ENCODE assay signal across 20 cellular contexts in the genomic region with DNA sequence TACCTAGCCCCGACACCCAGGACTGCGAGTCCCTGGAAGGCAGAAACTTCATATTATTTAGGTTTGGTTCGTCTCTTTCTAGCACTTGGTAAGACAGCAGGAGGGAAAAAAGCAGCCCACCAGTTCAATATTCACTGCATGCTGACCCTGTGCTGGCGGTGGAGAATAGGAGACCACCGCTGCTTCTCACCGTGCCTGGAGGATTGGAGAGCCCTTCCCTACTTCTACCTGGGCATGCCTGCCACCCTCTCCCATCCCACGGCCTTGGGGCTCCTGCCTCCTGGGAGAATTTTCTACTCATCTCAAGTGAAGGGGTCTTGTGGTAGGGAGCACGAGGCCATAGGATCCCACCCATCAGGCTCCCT. TPM values are rescaled to one million over a fixed set of nuclear protein-coding genes. Genes with fewer than 3 reads are reported as not detected.
A peak's percentile ranks its signal among the peaks of the same experiment; 100 is the strongest.
DNase-seq lines count a peak whose midpoint lies in the region; ATAC-seq, FAIRE-seq and TF ChIP-seq lines count a peak whose summit lies in the region.
"Had no signal": no experiment of that assay in that cellular context is flagged by ENCODE, and none has a peak within 500 bp of the region (broad histone marks: within the 10 kb centered on the region; RNA-seq: fewer than 3 reads in every experiment).

No MANE protein-coding gene starts in this region.

- H3K9me3 Mint-ChIP-seq in activated T-helper 2 cell treated with anti-CD3 and anti-CD28 coated beads, Interferon-gamma antibody, Interleukin-2, Interleukin-4, amounts not matched to agents 10 μg/mL and 5 μg/mL and 100 μg/mL, durations not matched to agents 14 hours and 24 hours and 36 hours: no peaks in the 10 kb centered on the region

- TF ChIP-seq CTCF in cardiac muscle cell (IDR thresholded peaks at IDR 0.05; ENCODE audit: low read depth, low read length) (no peak), K562 (IDR thresholded peaks at IDR 0.05 in 2 of 3, conservative IDR thresholded peaks at IDR 0.05 in 1 of 3; ENCODE audit: insufficient read depth in 2 of 3, low read depth in 1 of 3, low read length in 3 of 3) (no peak), lung (IDR thresholded peaks at IDR 0.05; ENCODE audit: control extremely low read depth, extremely low read depth) (no peak), tibial nerve (IDR thresholded peaks at IDR 0.05) (no peak), brain microvascular endothelial cell (IDR thresholded peaks at IDR 0.05; ENCODE audit: low read depth, low read length, missing control alignments) (no peak)

- H3K27me3 ChIP-seq in cardiac muscle cell (no peaks in the 10 kb centered on the region), K562 (ENCODE audit: control insufficient read depth in 2 of 2, insufficient read depth in 2 of 2, low read length in 2 of 2) (no peaks in the 10 kb centered on the region), lung (ENCODE audit: control insufficient read depth, insufficient read depth) (no peaks in the 10 kb centered on the region), tibial nerve (no peaks in the 10 kb centered on the region), brain microvascular endothelial cell (replicated peaks) (no peaks in the 10 kb centered on the region)

- 81% methylated on average over 8 of the region's 8 CpGs for WGBS in K562 (ENCODE audit: insufficient coverage, low coverage, missing lambda C conversion rate)
- 96 to 97% methylated on average over 8 of the region's 8 CpGs for WGBS in lung, 2 donors
- WGBS in tibial nerve, 2 donors: 90 to 91% methylated on average over 8 of the region's 8 CpGs

- no TSS peak for BruUV-seq in K562 (replicated peaks; lab: Mats Ljungman, UMichigan)

- H3K36me3 ChIP-seq in cardiac muscle cell: peaks cover 22% of the 10 kb centered on the region
- peaks cover 54% of the 10 kb centered on the region for H3K36me3 ChIP-seq in K562 (ENCODE audit: control insufficient read depth, insufficient read depth, low read length)
- peaks cover 0 to 33% of the 10 kb centered on the region in 2 donors for H3K36me3 ChIP-seq in lung (ENCODE audit: control insufficient read depth in 2 of 2, insufficient read depth in 2 of 2, low read length in 2 of 2)
- peaks cover 0 to 45% (median 14%) of the 10 kb centered on the region in 3 donors for H3K36me3 ChIP-seq in tibial nerve
- peaks cover 5% of the 10 kb centered on the region for H3K36me3 ChIP-seq in brain microvascular endothelial cell (replicated peaks)

- no peaks in the 10 kb centered on the region for H3K27me3 Mint-ChIP-seq in activated T-helper 2 cell treated with anti-CD3 and anti-CD28 coated beads, Interferon-gamma antibody, Interleukin-2, Interleukin-4, amounts not matched to agents 10 μg/mL and 5 μg/mL and 100 μg/mL, durations not matched to agents 14 hours and 24 hours and 36 hours (ENCODE audit: low read depth)

- no peak overlapping the region for H2AFZ ChIP-seq in K562 (ENCODE audit: low read depth, low read length)

- H3K79me2 ChIP-seq in K562 (ENCODE audit: control insufficient read depth, insufficient read depth, low read length): peaks cover 81% of the 10 kb centered on the region

- H3K9ac ChIP-seq in K562 (ENCODE audit: insufficient read depth in 1 of 2, low read depth in 2 of 2, low read length in 2 of 2): peak overlapping the region; percentile 71 to 89

- H3K4me3 ChIP-seq in cardiac muscle cell (no peak overlapping the region), K562 (peak overlapping the region; percentile 81; the same call in 1 of the 2 replicates), lung (no peak overlapping the region), tibial nerve (no peak overlapping the region), brain microvascular endothelial cell (ENCODE audit: low read depth, low read length) (no peak overlapping the region)
- H3K4me3 ChIP-seq: GM12878 had no signal

- peak overlapping the region; percentile 92 for H3K4me2 ChIP-seq in K562 (ENCODE audit: insufficient read depth, low read length)

- TF ChIP-seq EP300 in K562 (IDR thresholded peaks at IDR 0.05; ENCODE audit: low read length): no peak
- no peak for TF ChIP-seq EP300 in tibial nerve (IDR thresholded peaks at IDR 0.05)

- H3K9me3 ChIP-seq in cardiac muscle cell (ENCODE audit: low read depth): no peaks in the 10 kb centered on the region
- H3K9me3 ChIP-seq in K562 (replicated peaks; ENCODE audit: control insufficient read depth, insufficient read depth, low read depth, low read length): no peaks in the 10 kb centered on the region
- H3K9me3 ChIP-seq in lung (ENCODE audit: control insufficient read depth in 2 of 2, insufficient read depth in 1 of 2, low read length in 1 of 2): peaks cover 0 to 6% of the 10 kb centered on the region in 2 donors
- H3K9me3 ChIP-seq in tibial nerve: no peaks in the 10 kb centered on the region

- no peak for TF ChIP-seq RAD21 in K562 (CRISPR knock-in tag; conservative IDR thresholded peaks at IDR 0.05 in 1 of 2, IDR thresholded peaks at IDR 0.05 in 1 of 2)

- H3K4me1 ChIP-seq in cardiac muscle cell (ENCODE audit: low read depth) (peaks cover 19% of the 10 kb centered on the region), K562 (replicated peaks in 1 of 2; ENCODE audit: control insufficient read depth in 2 of 2, insufficient read depth in 2 of 2, low read length in 2 of 2) (peaks cover 70 to 72% of the 10 kb centered on the region in 2 experiments), lung (ENCODE audit: control insufficient read depth in 2 of 2, insufficient read depth in 2 of 2, low read length in 2 of 2) (peaks cover 5 to 13% of the 10 kb centered on the region in 2 donors), tibial nerve (peaks cover 0 to 93% (median 33%) of the 10 kb centered on the region in 4 donors)

- ATAC-seq in left ventricle myocardium superior (no peak), K562 (no peak), lung (ENCODE audit: insufficient read depth, low FRiP score) (no peak)
- ATAC-seq: GM12878, Panc1 had no signal

- CTCF ChIA-PET in K562 (lab: Yijun Ruan, JAX; ENCODE audit: low intra/inter-chr PET ratio): no interaction called here

- DNase-seq in cardiac muscle cell (ENCODE audit: low read depth in 1 of 2, low spot score in 1 of 2) (no peak), left ventricle myocardium superior (no peak), K562 (ENCODE audit: extremely low read depth in 1 of 4, low spot score in 3 of 4) (no peak), lung (ENCODE audit: low spot score) (no peak), tibial nerve (ENCODE audit: low spot score in 2 of 2) (no peak), erythroblast (lab: John Stamatoyannopoulos, UW) (no peak), brain microvascular endothelial cell (no peak)
- no peak for DNase-seq in activated T-helper 2 cell treated with anti-CD3 and anti-CD28 coated beads, Interferon-gamma antibody, Interleukin-2, Interleukin-4, amounts not matched to agents 10 μg/mL and 5 μg/mL and 100 μg/mL, durations not matched to agents 14 hours and 24 hours and 36 hours (ENCODE audit: low spot score)
- DNase-seq: 8988T, GDM1, KG1, NCI-H1048, NCI-H1436 treated with DMSO at 0.1 percent for 48 hours, NCI-H2081, NCI-H510A, NCI-H82, SHP77 had no signal

- H3K27ac ChIP-seq in cardiac muscle cell: peak overlapping the region; percentile 19
- H3K27ac ChIP-seq in K562 (ENCODE audit: extremely low read depth, low read depth, low read length): peak overlapping the region; percentile 100
- H3K27ac ChIP-seq in lung (ENCODE audit: low read depth in 1 of 2, low read length in 1 of 2): peak overlapping the region; percentile 8 to 21
- peak overlapping the region in 3 of 4 donors; percentile 10 to 94 (median 46) for H3K27ac ChIP-seq in tibial nerve
- H3K27ac ChIP-seq in brain microvascular endothelial cell: no peak overlapping the region

- no peak overlapping the region for H3K27ac Mint-ChIP-seq in activated T-helper 2 cell treated with anti-CD3 and anti-CD28 coated beads, Interferon-gamma antibody, Interleukin-2, Interleukin-4, amounts not matched to agents 10 μg/mL and 5 μg/mL and 100 μg/mL, durations not matched to agents 14 hours and 24 hours and 36 hours

- intact Hi-C loops in left ventricle myocardium superior (cut with micrococcal nuclease) (no loop called here), K562 (cut with micrococcal nuclease) (loop anchor here (5.0 kb wide), 1 partner anchor 182 kb away; a partner anchor contains a TSS)
- intact Hi-C loops in activated T-helper 2 cell treated with anti-CD3 and anti-CD28 coated beads, Interferon-gamma antibody, Interleukin-2, Interleukin-4, amounts not matched to agents 10 μg/mL and 5 μg/mL and 100 μg/mL, durations not matched to agents 14 hours and 24 hours and 36 hours (cut with micrococcal nuclease): no loop called here

- H3K36me3 Mint-ChIP-seq in activated T-helper 2 cell treated with anti-CD3 and anti-CD28 coated beads, Interferon-gamma antibody, Interleukin-2, Interleukin-4, amounts not matched to agents 10 μg/mL and 5 μg/mL and 100 μg/mL, durations not matched to agents 14 hours and 24 hours and 36 hours (ENCODE audit: low read depth): peaks cover 40% of the 10 kb centered on the region

- no peaks in the 10 kb centered on the region for H3K9me1 ChIP-seq in K562 (ENCODE audit: control insufficient read depth, insufficient read depth, low read length)

- TF ChIP-seq POLR2A in K562 (conservative IDR thresholded peaks at IDR 0.05): no peak
- no peak for TF ChIP-seq POLR2A in tibial nerve (IDR thresholded peaks at IDR 0.05)
- no peak for TF ChIP-seq POLR2A in erythroblast (IDR thresholded peaks at IDR 0.05; ENCODE audit: low read length)

- POLR2A ChIA-PET in K562 (lab: Yijun Ruan, JAX): interaction anchor here (4.9 to 10.5 kb wide), 2 partner anchors 10 to 109 kb away, joined by 75 to 107 read pairs; no protein-coding TSS in a partner anchor

- peaks cover 28% of the 10 kb centered on the region for H3K4me1 Mint-ChIP-seq in activated T-helper 2 cell treated with anti-CD3 and anti-CD28 coated beads, Interferon-gamma antibody, Interleukin-2, Interleukin-4, amounts not matched to agents 10 μg/mL and 5 μg/mL and 100 μg/mL, durations not matched to agents 14 hours and 24 hours and 36 hours (ENCODE audit: low read depth)

- in situ Hi-C loops in K562 (cut with MboI) (no loop called here), brain microvascular endothelial cell (cut with HindIII; ENCODE audit: low pct_ligation_motif_present, low sequenced_read_pairs) (no loop called here)

- H3K4me3 Mint-ChIP-seq in activated T-helper 2 cell treated with anti-CD3 and anti-CD28 coated beads, Interferon-gamma antibody, Interleukin-2, Interleukin-4, amounts not matched to agents 10 μg/mL and 5 μg/mL and 100 μg/mL, durations not matched to agents 14 hours and 24 hours and 36 hours (ENCODE audit: low read depth): no peak overlapping the region

- H4K20me1 ChIP-seq in K562 (replicated peaks; ENCODE audit: control insufficient read depth, insufficient read depth, low read length): 0 out of 2 replicates have a peak, but pooled peaks cover 5% of the 10 kb centered on the region

- FAIRE-seq in K562 (lab: Jason Lieb, UNC): no peak
- FAIRE-seq: GM12878 had no signal

RNA-seq across cellular contexts. Expression of a gene that starts 5.4 kb away (rescaled TPM):
- total RNA-seq in cardiac muscle cell (54.7 and 64.0 TPM in 2 replicates), left ventricle myocardium superior (37.9 TPM), K562 (2014; rRNA removed) (77.9 and 94.5 TPM in 2 replicates), K562 (2014; rRNA removed; fragmentation: Illumina TruSeq; extraction: Trizol) (45.3 and 45.6 TPM in 2 replicates), K562 (2015; rRNA removed; fragmentation: Illumina TruSeq; extraction: Trizol) (65.4 and 66.1 TPM in 2 replicates), K562 (2021) (94.1 and 104 TPM in 2 replicates), lung (10 to 100 TPM; 34.0 to 61.4 TPM), tibial nerve (10 to 100 TPM; 61.2 to 93.9 (median 69.9) TPM)
- polyA plus RNA-seq in cardiac muscle cell (29.0 and 37.5 TPM in 2 replicates), K562 (2011; rRNA removed) (47.6 and 56.6 TPM in 2 replicates), K562 (2014; fragmentation: Illumina TruSeq; extraction: Trizol) (62.6 and 78.7 TPM in 2 replicates), K562 (2014; fragmentation: Nextera tagmentation; extraction: Ambion mirVana) (1 to 10 TPM; 5.0 to 5.4 TPM), K562 (2014; rRNA removed) (57.3 and 72.7 TPM in 2 replicates), lung (10 to 100 TPM; 20.6 to 26.1 TPM)
- total RNA-seq in K562 (2011; cell fraction: chromatin; rRNA removed; ENCODE audit: low replicate concordance): 242 and 493 TPM in 2 replicates
- total RNA-seq in K562 (2011; cell fraction: nucleolus; rRNA removed): 319 and 327 TPM in 2 replicates
- total RNA-seq in K562 (2011; cell fraction: nucleoplasm; rRNA removed): 296 TPM in 2 replicates
- polyA plus RNA-seq in K562 (2011; cell fraction: cytosol; rRNA removed): 49.3 and 67.6 TPM in 2 replicates
- 62.6 and 87.9 TPM in 2 replicates for polyA plus RNA-seq in K562 (2011; cell fraction: nucleus; rRNA removed)
- 59.9 and 109 TPM in 2 replicates for polyA plus RNA-seq in K562 (2012)
- 103 and 105 TPM in 2 replicates for polyA minus RNA-seq in K562 (2011; rRNA and poly(A)+ RNA removed)
- 72.6 and 84.0 TPM in 2 replicates for polyA minus RNA-seq in K562 (2011; cell fraction: cytosol; rRNA and poly(A)+ RNA removed)
- polyA minus RNA-seq in K562 (2011; cell fraction: nucleus; rRNA and poly(A)+ RNA removed): 87.4 and 136 TPM in 2 replicates
- 18.8 and 21.4 TPM in 2 replicates for total RNA-seq in activated T-helper 2 cell treated with anti-CD3 and anti-CD28 coated beads, Interferon-gamma antibody, Interleukin-2, Interleukin-4, amounts not matched to agents 10 μg/mL and 5 μg/mL and 100 μg/mL, durations not matched to agents 14 hours and 24 hours and 36 hours

RNA-seq across cellular contexts. Expression of a gene that starts 5.6 kb away (rescaled TPM):
- total RNA-seq in cardiac muscle cell (22.5 and 27.8 TPM in 2 replicates), left ventricle myocardium superior (15.4 TPM), K562 (2014; rRNA removed) (10.0 and 10.6 TPM in 2 replicates), K562 (2014; rRNA removed; fragmentation: Illumina TruSeq; extraction: Trizol) (11.4 TPM in 2 replicates), K562 (2015; rRNA removed; fragmentation: Illumina TruSeq; extraction: Trizol) (13.6 and 13.9 TPM in 2 replicates), K562 (2021) (21.8 and 22.5 TPM in 2 replicates), lung (10 to 100 TPM; 16.7 to 35.7 TPM), tibial nerve (10 to 100 TPM; 24.3 to 30.3 (median 25.6) TPM)
- polyA plus RNA-seq in cardiac muscle cell (15.8 and 31.8 TPM in 2 replicates), K562 (2011; rRNA removed) (13.6 and 22.6 TPM in 2 replicates), K562 (2014; fragmentation: Illumina TruSeq; extraction: Trizol) (18.3 and 20.9 TPM in 2 replicates), K562 (2014; fragmentation: Nextera tagmentation; extraction: Ambion mirVana) (1 to 10 TPM; 2.0 to 3.1 TPM), K562 (2014; rRNA removed) (21.5 and 23.1 TPM in 2 replicates), lung (10 to 100 TPM; 17.9 to 18.2 TPM)
- total RNA-seq in K562 (2011; cell fraction: chromatin; rRNA removed; ENCODE audit: low replicate concordance): 146 and 184 TPM in 2 replicates
- 89.9 and 94.4 TPM in 2 replicates for total RNA-seq in K562 (2011; cell fraction: nucleolus; rRNA removed)
- total RNA-seq in K562 (2011; cell fraction: nucleoplasm; rRNA removed): 121 and 143 TPM in 2 replicates
- 10.5 and 18.0 TPM in 2 replicates for polyA plus RNA-seq in K562 (2011; cell fraction: cytosol; rRNA removed)
- polyA plus RNA-seq in K562 (2011; cell fraction: nucleus; rRNA removed): 89.4 and 98.5 TPM in 2 replicates
- polyA plus RNA-seq in K562 (2012): 16.6 and 16.7 TPM in 2 replicates
- 19.0 and 22.2 TPM in 2 replicates for polyA minus RNA-seq in K562 (2011; rRNA and poly(A)+ RNA removed)
- polyA minus RNA-seq in K562 (2011; cell fraction: cytosol; rRNA and poly(A)+ RNA removed): 10.5 and 10.8 TPM in 2 replicates
- polyA minus RNA-seq in K562 (2011; cell fraction: nucleus; rRNA and poly(A)+ RNA removed): 18.2 and 38.1 TPM in 2 replicates
- 18.8 and 18.9 TPM in 2 replicates for total RNA-seq in activated T-helper 2 cell treated with anti-CD3 and anti-CD28 coated beads, Interferon-gamma antibody, Interleukin-2, Interleukin-4, amounts not matched to agents 10 μg/mL and 5 μg/mL and 100 μg/mL, durations not matched to agents 14 hours and 24 hours and 36 hours

RNA-seq across cellular contexts. Expression of a gene that starts 38.4 kb away (rescaled TPM):
- total RNA-seq in cardiac muscle cell: 0.14 and 1.4 TPM in 2 replicates
- polyA plus RNA-seq in cardiac muscle cell: 0.44 and 1.00 TPM in 2 replicates
- total RNA-seq in left ventricle myocardium superior: 2.1 TPM
- 2.8 and 5.6 TPM in 2 replicates for total RNA-seq in K562 (2011; cell fraction: chromatin; rRNA removed; ENCODE audit: low replicate concordance)
- 2.3 and 3.4 TPM in 2 replicates for total RNA-seq in K562 (2011; cell fraction: nucleolus; rRNA removed)
- total RNA-seq in K562 (2011; cell fraction: nucleoplasm; rRNA removed): 2.1 TPM in 2 replicates
- 0.37 and 0.73 TPM in 2 replicates for total RNA-seq in K562 (2014; rRNA removed)
- 0.10 and 0.29 TPM in 2 replicates for total RNA-seq in K562 (2014; rRNA removed; fragmentation: Illumina TruSeq; extraction: Trizol)
- 0.22 and 0.53 TPM in 2 replicates for total RNA-seq in K562 (2015; rRNA removed; fragmentation: Illumina TruSeq; extraction: Trizol)
- 0.82 and 1.2 TPM in 2 replicates for total RNA-seq in K562 (2021)
- 0.29 and 0.73 TPM in 2 replicates for polyA plus RNA-seq in K562 (2011; rRNA removed)
- polyA plus RNA-seq in K562 (2011; cell fraction: cytosol; rRNA removed): 0.31 and 0.53 TPM in 2 replicates
- 2.2 and 3.2 TPM in 2 replicates for polyA plus RNA-seq in K562 (2011; cell fraction: nucleus; rRNA removed)
- polyA plus RNA-seq in K562 (2012): 0.48 and 2.0 TPM in 2 replicates
- 0.29 and 0.31 TPM in 2 replicates for polyA plus RNA-seq in K562 (2014; fragmentation: Illumina TruSeq; extraction: Trizol)
- polyA plus RNA-seq in K562 (2014; fragmentation: Nextera tagmentation; extraction: Ambion mirVana): not detected
- 0.86 and 0.94 TPM in 2 replicates for polyA plus RNA-seq in K562 (2014; rRNA removed)
- 0.14 and 0.27 TPM in 2 replicates for polyA minus RNA-seq in K562 (2011; rRNA and poly(A)+ RNA removed)
- 0.38 and 0.91 TPM in 2 replicates for polyA minus RNA-seq in K562 (2011; cell fraction: cytosol; rRNA and poly(A)+ RNA removed)
- 0.78 and 0.81 TPM in 2 replicates for polyA minus RNA-seq in K562 (2011; cell fraction: nucleus; rRNA and poly(A)+ RNA removed)
- total RNA-seq in lung: 1 to 10 TPM in 1 of 2 donors, under 1 TPM in 1; 0.91 to 7.2 TPM
- polyA plus RNA-seq in lung: 10 to 100 TPM; 11.0 to 11.3 TPM
- 10 to 100 TPM in 1 of 4 donors, 1 to 10 TPM in 2, not detected in 1; 4.4 to 13.8 (median 5.1) TPM for total RNA-seq in tibial nerve
- total RNA-seq in activated T-helper 2 cell treated with anti-CD3 and anti-CD28 coated beads, Interferon-gamma antibody, Interleukin-2, Interleukin-4, amounts not matched to agents 10 μg/mL and 5 μg/mL and 100 μg/mL, durations not matched to agents 14 hours and 24 hours and 36 hours: not detected in 2 replicates
- polyA plus RNA-seq: GM12878 had no signal

RNA-seq across cellular contexts. Expression of a gene that starts 47.2 kb away (rescaled TPM):
- total RNA-seq in cardiac muscle cell: 57.5 and 331 TPM in 2 replicates
- polyA plus RNA-seq in cardiac muscle cell: 90.0 and 601 TPM in 2 replicates
- total RNA-seq in left ventricle myocardium superior: 5.5 TPM
- not detected in 2 replicates for total RNA-seq in K562 (2011; cell fraction: chromatin; rRNA removed; ENCODE audit: low replicate concordance)
- total RNA-seq in K562 (2011; cell fraction: nucleolus; rRNA removed): not detected in 2 replicates
- total RNA-seq in K562 (2011; cell fraction: nucleoplasm; rRNA removed): not detected in 2 replicates
- total RNA-seq in K562 (2014; rRNA removed): not detected in 2 replicates
- not detected in 2 replicates for total RNA-seq in K562 (2014; rRNA removed; fragmentation: Illumina TruSeq; extraction: Trizol)
- not detected in 2 replicates for total RNA-seq in K562 (2015; rRNA removed; fragmentation: Illumina TruSeq; extraction: Trizol)
- total RNA-seq in K562 (2021): not detected in 2 replicates
- not detected in 2 replicates for polyA plus RNA-seq in K562 (2011; rRNA removed)
- not detected in 2 replicates for polyA plus RNA-seq in K562 (2011; cell fraction: cytosol; rRNA removed)
- not detected in 2 replicates for polyA plus RNA-seq in K562 (2011; cell fraction: nucleus; rRNA removed)
- 0.37 and 0.44 TPM in 2 replicates for polyA plus RNA-seq in K562 (2012)
- not detected in 2 replicates for polyA plus RNA-seq in K562 (2014; fragmentation: Illumina TruSeq; extraction: Trizol)
- polyA plus RNA-seq in K562 (2014; fragmentation: Nextera tagmentation; extraction: Ambion mirVana): not detected
- polyA plus RNA-seq in K562 (2014; rRNA removed): not detected in 2 replicates
- not detected in 2 replicates for polyA minus RNA-seq in K562 (2011; rRNA and poly(A)+ RNA removed)
- polyA minus RNA-seq in K562 (2011; cell fraction: cytosol; rRNA and poly(A)+ RNA removed): not detected in 2 replicates
- not detected in 2 replicates for polyA minus RNA-seq in K562 (2011; cell fraction: nucleus; rRNA and poly(A)+ RNA removed)
- total RNA-seq in lung: 10 to 100 TPM in 1 of 2 donors, not detected in 1; 19.8 TPM
- 1 to 10 TPM in 1 of 2 donors, under 1 TPM in 1; 0.81 to 6.7 TPM for polyA plus RNA-seq in lung
- total RNA-seq in tibial nerve: 1 to 10 TPM in 1 of 4 donors, not detected in 3; 3.0 TPM
- not detected in 2 replicates for total RNA-seq in activated T-helper 2 cell treated with anti-CD3 and anti-CD28 coated beads, Interferon-gamma antibody, Interleukin-2, Interleukin-4, amounts not matched to agents 10 μg/mL and 5 μg/mL and 100 μg/mL, durations not matched to agents 14 hours and 24 hours and 36 hours
- total RNA-seq: GM12878 had no signal
- polyA plus RNA-seq: BJ had no signal

RNA-seq across cellular contexts. Expression of a gene that starts 58.4 kb away (rescaled TPM):
- total RNA-seq in cardiac muscle cell (18.9 and 192 TPM in 2 replicates), left ventricle myocardium superior (not detected), K562 (2014; rRNA removed) (not detected in 2 replicates), K562 (2014; rRNA removed; fragmentation: Illumina TruSeq; extraction: Trizol) (not detected in 2 replicates), K562 (2015; rRNA removed; fragmentation: Illumina TruSeq; extraction: Trizol) (not detected in 2 replicates), K562 (2021) (not detected in 2 replicates), lung (1 to 10 TPM in 1 of 2 donors, not detected in 1; 3.6 TPM), tibial nerve (not detected)
- polyA plus RNA-seq in cardiac muscle cell (30.8 and 188 TPM in 2 replicates), K562 (2011; rRNA removed) (not detected in 2 replicates), K562 (2014; fragmentation: Illumina TruSeq; extraction: Trizol) (not detected in 2 replicates), K562 (2014; fragmentation: Nextera tagmentation; extraction: Ambion mirVana) (not detected), K562 (2014; rRNA removed) (not detected in 2 replicates), lung (1 to 10 TPM in 1 of 2 donors, under 1 TPM in 1; 0.45 to 1.1 TPM)
- not detected in 2 replicates for total RNA-seq in K562 (2011; cell fraction: chromatin; rRNA removed; ENCODE audit: low replicate concordance)
- not detected in 2 replicates for total RNA-seq in K562 (2011; cell fraction: nucleolus; rRNA removed)
- total RNA-seq in K562 (2011; cell fraction: nucleoplasm; rRNA removed): not detected in 2 replicates
- polyA plus RNA-seq in K562 (2011; cell fraction: cytosol; rRNA removed): not detected in 2 replicates
- not detected in 2 replicates for polyA plus RNA-seq in K562 (2011; cell fraction: nucleus; rRNA removed)
- polyA plus RNA-seq in K562 (2012): not detected in 2 replicates
- not detected in 2 replicates for polyA minus RNA-seq in K562 (2011; rRNA and poly(A)+ RNA removed)
- not detected in 2 replicates for polyA minus RNA-seq in K562 (2011; cell fraction: cytosol; rRNA and poly(A)+ RNA removed)
- not detected in 2 replicates for polyA minus RNA-seq in K562 (2011; cell fraction: nucleus; rRNA and poly(A)+ RNA removed)
- not detected in 2 replicates for total RNA-seq in activated T-helper 2 cell treated with anti-CD3 and anti-CD28 coated beads, Interferon-gamma antibody, Interleukin-2, Interleukin-4, amounts not matched to agents 10 μg/mL and 5 μg/mL and 100 μg/mL, durations not matched to agents 14 hours and 24 hours and 36 hours
- total RNA-seq: GM12878 had no signal
- polyA plus RNA-seq: GM12878 had no signal
